Comparison of ENCODE assay signal across 18 cellular contexts in genomic region chr2:149036507-149037293, GRCh38. TPM values are rescaled to one million over a fixed set of nuclear protein-coding genes. Genes with fewer than 3 reads are reported as not detected.
DNase-seq lines count a peak whose midpoint lies in the region; ATAC-seq and TF ChIP-seq lines count a peak whose summit lies in the region.
"Had no signal": no experiment of that assay in that cellular context is flagged by ENCODE, and none has a peak within 500 bp of the region (broad histone marks: within the 10 kb centered on the region; RNA-seq: fewer than 3 reads in every experiment).

No MANE protein-coding gene starts in this region.

- peaks cover 6% of the 10 kb centered on the region for H3K4me1 Mint-ChIP-seq in activated CD4-positive, alpha-beta T cell treated with anti-CD3 and anti-CD28 coated beads, Interleukin-2, amount 10 ng/mL, durations not matched to agents 24 days and 14 days
- H3K4me1 Mint-ChIP-seq in memory B cell (peaks cover 26% of the 10 kb centered on the region), progenitor cell of endocrine pancreas (ENCODE audit: low read depth) (peaks cover 45% of the 10 kb centered on the region)

- no peaks in the 10 kb centered on the region for H3K36me3 ChIP-seq in upper lobe of left lung
- H3K36me3 ChIP-seq: BLaER1, MG63, Peyer's patch had no signal

- no peak overlapping the region for H3K4me3 ChIP-seq in upper lobe of left lung
- H3K4me3 ChIP-seq: BLaER1, MG63, Peyer's patch had no signal

- ATAC-seq in memory B cell (ENCODE audit: low read depth) = no peak
- ATAC-seq in upper lobe of left lung (ENCODE audit: low FRiP score in 2 of 2) = no peak

- peaks cover 0 to 18% (median 5%) of the 10 kb centered on the region in 4 donors for H3K4me1 ChIP-seq in upper lobe of left lung

- intact Hi-C loops in activated CD4-positive, alpha-beta T cell treated with anti-CD3 and anti-CD28 coated beads, Interleukin-2, amount 10 ng/mL, durations not matched to agents 24 days and 14 days (cut with micrococcal nuclease) = no loop called here

- TF ChIP-seq CTCF in progenitor cell of endocrine pancreas (IDR thresholded peaks at IDR 0.05; ENCODE audit: unreplicated experiment) (no peak), upper lobe of left lung (IDR thresholded peaks at IDR 0.05) (no peak)

- no peaks in the 10 kb centered on the region for H3K9me3 Mint-ChIP-seq in activated CD4-positive, alpha-beta T cell treated with anti-CD3 and anti-CD28 coated beads, Interleukin-2, amount 10 ng/mL, durations not matched to agents 24 days and 14 days
- H3K9me3 Mint-ChIP-seq in memory B cell (no peaks in the 10 kb centered on the region), progenitor cell of endocrine pancreas (ENCODE audit: low read depth) (no peaks in the 10 kb centered on the region)

- TF ChIP-seq EP300 in upper lobe of left lung (IDR thresholded peaks at IDR 0.05) = no peak

- no peak for DNase-seq in activated CD4-positive, alpha-beta T cell treated with anti-CD3 and anti-CD28 coated beads, Interleukin-2, amount 10 ng/mL, durations not matched to agents 24 days and 14 days
- DNase-seq in activated CD4-positive, alpha-beta T cell treated with anti-CD3 and anti-CD28 coated beads for 4 hours = no peak
- DNase-seq in memory B cell (ENCODE audit: low spot score in 2 of 2) = no peak
- no peak for DNase-seq in progenitor cell of endocrine pancreas (ENCODE audit: low spot score, unreplicated experiment)
- DNase-seq in activated gamma-delta T cell (lab: John Stamatoyannopoulos, UW) = no peak
- DNase-seq in upper lobe of left lung = no peak
- DNase-seq in NCI-H524 (lab: John Stamatoyannopoulos, UW) = no peak
- DNase-seq: EL, HCEC 1CT, MG63, NCI-H1105 treated with DMSO at 0.1 percent for 48 hours, NCI-H187 treated with DMSO at 0.1 percent for 48 hours, Peyer's patch, SHP77 had no signal

- H3K27me3 ChIP-seq in upper lobe of left lung = peaks cover 0 to 9% (median 4%) of the 10 kb centered on the region in 4 donors
- H3K27me3 ChIP-seq: BLaER1, MG63, Peyer's patch had no signal

- H3K36me3 Mint-ChIP-seq in activated CD4-positive, alpha-beta T cell treated with anti-CD3 and anti-CD28 coated beads, Interleukin-2, amount 10 ng/mL, durations not matched to agents 24 days and 14 days (ENCODE audit: low read depth) = no peaks in the 10 kb centered on the region
- no peaks in the 10 kb centered on the region for H3K36me3 Mint-ChIP-seq in memory B cell
- peaks cover 4% of the 10 kb centered on the region for H3K36me3 Mint-ChIP-seq in progenitor cell of endocrine pancreas (ENCODE audit: insufficient read depth)

- peaks cover 48% of the 10 kb centered on the region for H3K27me3 Mint-ChIP-seq in activated CD4-positive, alpha-beta T cell treated with anti-CD3 and anti-CD28 coated beads, Interleukin-2, amount 10 ng/mL, durations not matched to agents 24 days and 14 days
- H3K27me3 Mint-ChIP-seq in memory B cell = peaks cover 7% of the 10 kb centered on the region
- H3K27me3 Mint-ChIP-seq in progenitor cell of endocrine pancreas = no peaks in the 10 kb centered on the region

- H3K9me3 ChIP-seq in upper lobe of left lung = no peaks in the 10 kb centered on the region
- H3K9me3 ChIP-seq: MG63, Peyer's patch had no signal

- no peak overlapping the region for H3K27ac ChIP-seq in upper lobe of left lung
- H3K27ac ChIP-seq: 22Rv1, BLaER1, KMS-11, Peyer's patch had no signal

- no peak overlapping the region for H3K27ac Mint-ChIP-seq in activated CD4-positive, alpha-beta T cell treated with anti-CD3 and anti-CD28 coated beads, Interleukin-2, amount 10 ng/mL, durations not matched to agents 24 days and 14 days
- H3K27ac Mint-ChIP-seq in memory B cell (no peak overlapping the region), progenitor cell of endocrine pancreas (peak overlapping the region; percentile 69)

- peak; percentile 28; the same call in 1 of the 2 replicates for TF ChIP-seq POLR2A in Raji (IDR thresholded peaks at IDR 0.05; ENCODE audit: insufficient read depth, low read depth, low read length)
- no peak for TF ChIP-seq POLR2A in upper lobe of left lung (IDR thresholded peaks at IDR 0.05)

- WGBS in upper lobe of left lung, 2 donors = 90 to 100% methylated on average over 2 to 4 of the region's 4 CpGs

- peak overlapping the region; percentile 18 for H3K4me3 Mint-ChIP-seq in activated CD4-positive, alpha-beta T cell treated with anti-CD3 and anti-CD28 coated beads, Interleukin-2, amount 10 ng/mL, durations not matched to agents 24 days and 14 days
- peak overlapping the region; percentile 57 for H3K4me3 Mint-ChIP-seq in memory B cell
- H3K4me3 Mint-ChIP-seq in progenitor cell of endocrine pancreas (ENCODE audit: low read depth) = peak overlapping the region; percentile 1

RNA-seq across cellular contexts. Expression of gene LYPD6B, which starts 1.8 kb away (rescaled TPM):
- total RNA-seq in activated CD4-positive, alpha-beta T cell treated with anti-CD3 and anti-CD28 coated beads, Interleukin-2, amount 10 ng/mL, durations not matched to agents 24 days and 14 days = not detected in 2 replicates
- total RNA-seq in progenitor cell of endocrine pancreas (140 TPM in 2 replicates), upper lobe of left lung (1 to 10 TPM in 2 of 6 donors, under 1 TPM in 2, not detected in 2; 0.43 to 6.7 (median 1.1) TPM)

Comparison
In these comparisons a context has a peak if more than half of its experiments do, and no peak if none do; other contexts are left out.
1. H3K4me3 Mint-ChIP-seq: peak in every context shown above with its lines; median percentile 57 in memory B cell; 18 in activated CD4-positive, alpha-beta T cell treated with anti-CD3 and anti-CD28 coated beads, Interleukin-2, amount 10 ng/mL, durations not matched to agents 24 days and 14 days; 1 in progenitor cell of endocrine pancreas.
2. RNA of gene LYPD6B, which starts 1.8 kb away (total RNA-seq): 140 TPM in progenitor cell of endocrine pancreas; 0.43 to 6.7 TPM in upper lobe of left lung and not detected in activated CD4-positive, alpha-beta T cell treated with anti-CD3 and anti-CD28 coated beads, Interleukin-2, amount 10 ng/mL, durations not matched to agents 24 days and 14 days; every median in the first group is over 10 times any median in the second.